Comparison of ENCODE assay signal across 25 cellular contexts in the genomic region with DNA sequence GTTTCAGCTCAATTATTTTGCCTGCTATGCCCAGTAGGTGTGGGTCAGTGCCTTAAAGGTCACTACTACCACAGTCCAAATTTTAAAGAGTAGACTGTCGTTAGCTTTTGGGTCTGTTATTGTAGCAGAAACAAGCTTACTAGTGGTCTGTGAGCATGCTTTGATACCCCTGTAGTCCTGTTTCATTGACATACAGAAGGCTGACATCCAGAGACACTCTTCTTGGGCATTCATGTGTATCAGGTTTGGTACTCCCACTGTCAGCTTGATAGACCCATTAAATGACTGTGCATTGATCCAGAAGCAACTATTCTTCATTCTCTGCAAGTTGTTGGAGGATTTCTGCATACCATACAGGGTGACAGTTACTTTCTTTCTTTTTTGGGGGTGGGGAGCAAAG.
A peak's percentile ranks its signal among the peaks of the same experiment; 100 is the strongest.
DNase-seq lines count a peak whose midpoint lies in the region; ATAC-seq and TF ChIP-seq lines count a peak whose summit lies in the region.
"Had no signal": no experiment of that assay in that cellular context is flagged by ENCODE, and none has a peak within 500 bp of the region (broad histone marks: within the 10 kb centered on the region; RNA-seq: fewer than 3 reads in every experiment).

No MANE protein-coding gene starts in this region.

- H2AFZ ChIP-seq in neural cell (ENCODE audit: low read depth, low read length) (no peak overlapping the region), neuronal stem cell (ENCODE audit: low read length) (no peak overlapping the region)

- no peak overlapping the region for H4K91ac ChIP-seq in neuronal stem cell (ENCODE audit: low read depth, low read length, poor library complexity)

- no peak for ATAC-seq in GM21737 (IDR thresholded peaks at IDR 0.05; ENCODE audit: unreplicated experiment)
- ATAC-seq: GM12878 had no signal

- H2AK5ac ChIP-seq in neuronal stem cell (ENCODE audit: low read depth, low read length) = no peak overlapping the region

- TF ChIP-seq POLR2A in sigmoid colon (IDR thresholded peaks at IDR 0.05) (no peak), lower leg skin (IDR thresholded peaks at IDR 0.05) (no peak)

- H3K27me3 Mint-ChIP-seq in brain = no peaks in the 10 kb centered on the region
- H3K27me3 Mint-ChIP-seq: CD4-positive, CD25-positive, alpha-beta regulatory T cell; CD8-positive, alpha-beta memory T cell had no signal

- intact Hi-C loops in sigmoid colon (cut with DNase I) (no loop called here), lower leg skin (cut with DNase I; ENCODE audit: low total_unique reads) (no loop called here)

- peak overlapping the region in 3 of 5 experiments; percentile 1 to 59 (median 46) for H3K27ac Mint-ChIP-seq in brain
- H3K27ac Mint-ChIP-seq: CD14-positive monocyte; CD4-positive, alpha-beta memory T cell; CD4-positive, CD25-positive, alpha-beta regulatory T cell; CD8-positive, alpha-beta memory T cell had no signal

- H2BK12ac ChIP-seq in neuronal stem cell (ENCODE audit: low read length) = no peak overlapping the region

- no peak overlapping the region for H2BK15ac ChIP-seq in neuronal stem cell (ENCODE audit: low read length)

- no peak overlapping the region for H3K18ac ChIP-seq in neuronal stem cell (ENCODE audit: low read length)

- H3K9me3 ChIP-seq in neural cell (ENCODE audit: low read length) = no peaks in the 10 kb centered on the region
- H3K9me3 ChIP-seq in neuronal stem cell (replicated peaks in 1 of 2; ENCODE audit: control insufficient read depth in 2 of 2, insufficient read depth in 1 of 2, low read depth in 1 of 2, low read length in 2 of 2) = no peaks in the 10 kb centered on the region
- H3K9me3 ChIP-seq in sigmoid colon = no peaks in the 10 kb centered on the region
- H3K9me3 ChIP-seq: BE2C, BLaER1 had no signal

- H3K4me3 Mint-ChIP-seq in brain = no peak overlapping the region
- H3K4me3 Mint-ChIP-seq: CD14-positive monocyte; CD4-positive, alpha-beta memory T cell; CD4-positive, CD25-positive, alpha-beta regulatory T cell; CD8-positive, alpha-beta memory T cell had no signal

- no peaks in the 10 kb centered on the region for H3K9me2 ChIP-seq in neural cell (ENCODE audit: insufficient read depth, low read length)

- H3K27me3 ChIP-seq in neural cell (ENCODE audit: insufficient read depth, low read depth, low read length) = no peaks in the 10 kb centered on the region
- no peaks in the 10 kb centered on the region for H3K27me3 ChIP-seq in neuronal stem cell (ENCODE audit: control insufficient read depth in 3 of 3, insufficient read depth in 3 of 3, low read depth in 1 of 3, low read length in 3 of 3)
- no peaks in the 10 kb centered on the region for H3K27me3 ChIP-seq in sigmoid colon
- H3K27me3 ChIP-seq: BE2C, BLaER1 had no signal

- no peak for TF ChIP-seq EP300 in neural cell (conservative IDR thresholded peaks at IDR 0.05; ENCODE audit: poor library complexity, severe bottlenecking)
- TF ChIP-seq EP300 in sigmoid colon (IDR thresholded peaks at IDR 0.05) = no peak

- peaks cover 0 to 6% of the 10 kb centered on the region in 2 donors for H3K4me1 ChIP-seq in neuronal stem cell (ENCODE audit: control insufficient read depth in 2 of 2, insufficient read depth in 1 of 2, low read depth in 1 of 2, low read length in 2 of 2)
- peaks cover 0 to 15% (median 0%) of the 10 kb centered on the region in 4 donors for H3K4me1 ChIP-seq in sigmoid colon
- H3K4me1 ChIP-seq: BE2C, BLaER1 had no signal

- TF ChIP-seq CTCF in brain (conservative IDR thresholded peaks at IDR 0.05) = no peak
- TF ChIP-seq CTCF in neural cell (IDR thresholded peaks at IDR 0.05; ENCODE audit: poor library complexity, severe bottlenecking) = no peak
- TF ChIP-seq CTCF in sigmoid colon (IDR thresholded peaks at IDR 0.05) = no peak
- no peak for TF ChIP-seq CTCF in lower leg skin (IDR thresholded peaks at IDR 0.05)

- H2BK120ac ChIP-seq in neuronal stem cell (ENCODE audit: low read depth, low read length) = no peak overlapping the region

- no peak overlapping the region for H3K4me3 ChIP-seq in neural cell (ENCODE audit: low read length)
- H3K4me3 ChIP-seq in neuronal stem cell (ENCODE audit: low read length in 2 of 2) = no peak overlapping the region
- H3K4me3 ChIP-seq in sigmoid colon = no peak overlapping the region
- no peak overlapping the region for H3K4me3 ChIP-seq in lower leg skin (ENCODE audit: low read depth, poor library complexity, severe bottlenecking)
- H3K4me3 ChIP-seq: BLaER1, GM12878 had no signal

- no peaks in the 10 kb centered on the region for H3K9me3 Mint-ChIP-seq in brain
- H3K9me3 Mint-ChIP-seq: CD14-positive monocyte; CD4-positive, alpha-beta memory T cell; CD8-positive, alpha-beta memory T cell had no signal

- H3F3A ChIP-seq in neural cell (ENCODE audit: insufficient read depth, low read length, poor library complexity, severe bottlenecking) = no peaks in the 10 kb centered on the region

- peak overlapping the region; percentile 60 for H3K27ac ChIP-seq in neural cell (ENCODE audit: low read length)
- H3K27ac ChIP-seq in neuronal stem cell (replicated peaks; ENCODE audit: low read length) = peak overlapping the region; percentile 8
- H3K27ac ChIP-seq in sigmoid colon = no peak overlapping the region
- H3K27ac ChIP-seq: BLaER1 had no signal

- H3K36me3 ChIP-seq in neural cell (ENCODE audit: insufficient read depth, low read length) (no peaks in the 10 kb centered on the region), neuronal stem cell (replicated peaks in 1 of 2; ENCODE audit: control insufficient read depth in 2 of 2, insufficient read depth in 2 of 2, low read length in 2 of 2) (no peaks in the 10 kb centered on the region), sigmoid colon (no peaks in the 10 kb centered on the region)
- H3K36me3 ChIP-seq: BE2C, BLaER1 had no signal

- no peak for TF ChIP-seq RAD21 in neural cell (conservative IDR thresholded peaks at IDR 0.05)

- H4K8ac ChIP-seq in neuronal stem cell (ENCODE audit: low read depth, low read length) = no peak overlapping the region

- no peaks in the 10 kb centered on the region for H3K79me2 ChIP-seq in neural cell (replicated peaks; ENCODE audit: insufficient read depth, low read length)

- DNase-seq in neuronal stem cell (ENCODE audit: low spot score) (peak; percentile 35), sigmoid colon (no peak), lower leg skin (ENCODE audit: low spot score in 2 of 2) (no peak)
- DNase-seq in activated CD4-positive, CD25-positive, alpha-beta regulatory T cell (lab: John Stamatoyannopoulos, UW) = no peak
- DNase-seq: 8988T; ACHN; BE2C; C1 segment of cervical spinal cord; CD4-positive, alpha-beta memory T cell; CD4-positive, CD25-positive, alpha-beta regulatory T cell; CD8-positive, alpha-beta memory T cell; COR-L47; DMS 273 treated with DMSO at 0.1 percent for 48 hours; DMS153; DMS53; DMS79; DND-41; EL; GDM1 had no signal

- H2BK5ac ChIP-seq in neuronal stem cell (ENCODE audit: low read length) = no peak overlapping the region

- no CpG with 5 or more reads among the region's 1 CpG for WGBS in neuronal stem cell (ENCODE audit: extremely low coverage in 2 of 2, insufficient read length in 2 of 2, insufficient replicate concordance in 1 of 2), 2 donors
- WGBS in sigmoid colon, 2 donors = 82 to 98% methylated on average over 1 of the region's 1 CpG
- WGBS in lower leg skin, 2 donors = 87 to 92% methylated on average over 1 of the region's 1 CpG

- no peaks in the 10 kb centered on the region for H3K79me1 ChIP-seq in neuronal stem cell (ENCODE audit: low read depth, low read length)

- H3K14ac ChIP-seq in neuronal stem cell (ENCODE audit: low read length) = no peak overlapping the region

- H4K20me1 ChIP-seq in neural cell (ENCODE audit: insufficient read depth) = no peaks in the 10 kb centered on the region
- H4K20me1 ChIP-seq: BLaER1 had no signal

- no peak overlapping the region for H3K9ac ChIP-seq in neural cell (ENCODE audit: low read length)
- H3K9ac ChIP-seq in neuronal stem cell (ENCODE audit: low read depth, low read length, poor library complexity) = no peak overlapping the region
- H3K9ac ChIP-seq: BLaER1 had no signal

- H3K4me2 ChIP-seq in neural cell (ENCODE audit: low read length) (no peak overlapping the region), neuronal stem cell (ENCODE audit: insufficient read depth, low read length, poor library complexity, severe bottlenecking) (no peak overlapping the region)
- H3K4me2 ChIP-seq: BLaER1 had no signal

- no peaks in the 10 kb centered on the region for H3K36me3 Mint-ChIP-seq in brain
- H3K36me3 Mint-ChIP-seq: CD14-positive monocyte; CD4-positive, alpha-beta memory T cell; CD4-positive, CD25-positive, alpha-beta regulatory T cell; CD8-positive, alpha-beta memory T cell had no signal

- H3K4ac ChIP-seq in neuronal stem cell (ENCODE audit: low read length) = no peak overlapping the region

- H3K4me1 Mint-ChIP-seq in brain = peaks cover 21% of the 10 kb centered on the region

- H3K23ac ChIP-seq in neuronal stem cell (ENCODE audit: low read depth, low read length, poor library complexity) = no peak overlapping the region

TF ChIP-seq in neural cell, 6 proteins besides CTCF, POLR2A, EP300 and RAD21 (continues in another document):
- TF ChIP-seq REST (IDR thresholded peaks at IDR 0.05; ENCODE audit: borderline replicate concordance) = no peak
- TF ChIP-seq POLR2AphosphoS5 (IDR thresholded peaks at IDR 0.05) = no peak
- no peak for TF ChIP-seq EZH2 (IDR thresholded peaks at IDR 0.05; ENCODE audit: borderline replicate concordance, insufficient read depth, low read length, poor library complexity, severe bottlenecking)
- TF ChIP-seq SMC3 (conservative IDR thresholded peaks at IDR 0.05; ENCODE audit: poor library complexity) = no peak

Comparison
In these comparisons a context has a peak if more than half of its experiments do, and no peak if none do; other contexts are left out.
1. H3K27ac ChIP-seq: peak in neural cell (single experiment) and neuronal stem cell (single experiment); none in sigmoid colon (0 of 4).